ENCODE assay signal across 12 cellular contexts in genomic region chr12:2625267-2625666, GRCh38.
"Had no signal": no experiment of that assay in that cellular context is flagged by ENCODE, and none has a peak within 500 bp of the region (broad histone marks: within the 10 kb centered on the region; RNA-seq: fewer than 3 reads in every experiment).

No MANE protein-coding gene starts in this region.

- H3K9me3 ChIP-seq: ovary, stomach, thoracic aorta had no signal

- H3K27me3 ChIP-seq: ovary had no signal

- DNase-seq: activated CD4-positive, CD25-positive, alpha-beta regulatory T cell treated with anti-CD3 and anti-CD28 coated beads, Interleukin-2, amount 50 U/mL, for 72 hours; activated gamma-delta T cell; brain microvascular endothelial cell; cerebellar nuclear complex; ovary; stimulated activated CD4-positive, alpha-beta T cell treated with anti-CD3 and anti-CD28 coated beads, Interleukin-4, amount 100 ng/mL, for 4 hours; stomach had no signal

- H3K36me3 Mint-ChIP-seq: activated CD4-positive, alpha-beta memory T cell treated with anti-CD3 and anti-CD28 coated beads for 36 hours; activated naive CD8-positive, alpha-beta T cell; memory B cell had no signal

- H3K27ac ChIP-seq: brain microvascular endothelial cell, ovary, stomach, thoracic aorta had no signal

- H3K4me3 ChIP-seq: ovary, stomach, thoracic aorta had no signal

- H3K27ac Mint-ChIP-seq: activated CD4-positive, alpha-beta memory T cell treated with anti-CD3 and anti-CD28 coated beads for 36 hours; activated naive CD8-positive, alpha-beta T cell; memory B cell had no signal

- H3K36me3 ChIP-seq: brain microvascular endothelial cell, ovary had no signal

- H3K4me1 Mint-ChIP-seq: memory B cell had no signal

- H3K9me3 Mint-ChIP-seq: activated CD4-positive, alpha-beta memory T cell treated with anti-CD3 and anti-CD28 coated beads for 36 hours; memory B cell; nephron had no signal

- H3K4me3 Mint-ChIP-seq: activated CD4-positive, alpha-beta memory T cell treated with anti-CD3 and anti-CD28 coated beads for 36 hours; activated naive CD8-positive, alpha-beta T cell; memory B cell; nephron had no signal
